In genomic region chr14:22026527-22026926, GRCh38 we compare ENCODE assay signal across 23 cellular contexts.
DNase-seq lines count a peak whose midpoint lies in the region; ATAC-seq and TF ChIP-seq lines count a peak whose summit lies in the region.
"Had no signal": no experiment of that assay in that cellular context is flagged by ENCODE, and none has a peak within 500 bp of the region (broad histone marks: within the 10 kb centered on the region; RNA-seq: fewer than 3 reads in every experiment).

No MANE protein-coding gene starts in this region.

- H3K4me3 Mint-ChIP-seq in T-helper 2 cell treated with Interferon-gamma antibody and Interleukin-4, amounts not matched to agents 5 μg/mL and 100 μg/mL, for 36 hours, result peak overlapping the region; percentile 17
- H3K4me3 Mint-ChIP-seq: stimulated activated effector memory CD8-positive, alpha-beta T cell treated with anti-CD3 and anti-CD28 coated beads, Interleukin-12 subunit alpha, Interleukin-12 subunit beta, amount 100 ng/mL, for 72 hours had no signal

- TF ChIP-seq CTCF in HEK293 (tag by site-specific recombination; IDR thresholded peaks at IDR 0.05) (no peak), body of pancreas (IDR thresholded peaks at IDR 0.05) (no peak)

- no peaks in the 10 kb centered on the region for H3K36me3 Mint-ChIP-seq in T-helper 2 cell treated with Interferon-gamma antibody and Interleukin-4, amounts not matched to agents 5 μg/mL and 100 μg/mL, for 36 hours (ENCODE audit: low read depth)
- H3K36me3 Mint-ChIP-seq: naive thymus-derived CD4-positive, alpha-beta T cell; stimulated activated effector memory CD8-positive, alpha-beta T cell treated with anti-CD3 and anti-CD28 coated beads, Interleukin-12 subunit alpha, Interleukin-12 subunit beta, amount 100 ng/mL, for 72 hours had no signal

- DNase-seq in COLO829 (ENCODE audit: low spot score), result peak; percentile 42
- no peak for DNase-seq in T-helper 2 cell treated with Interferon-gamma antibody and Interleukin-4, amounts not matched to agents 5 μg/mL and 100 μg/mL, for 36 hours (ENCODE audit: low spot score)
- DNase-seq in body of pancreas, result no peak
- no peak for DNase-seq in COLO668 (lab: John Stamatoyannopoulos, UW; ENCODE audit: unreplicated experiment)
- DNase-seq in NCI-H774 (lab: John Stamatoyannopoulos, UW), result no peak
- DNase-seq: activated CD4-positive, CD25-positive, alpha-beta regulatory T cell treated with anti-CD3 and anti-CD28 coated beads, Interleukin-2, amount 50 U/mL, for 72 hours; activated effector memory CD4-positive, alpha-beta T cell treated with Interleukin-2 at 50 U/mL for 16 hours; C1 segment of cervical spinal cord; effector CD8-positive, alpha-beta T cell; esophagus squamous epithelium; gastrocnemius medialis; hypothalamus; left ventricle myocardium inferior; naive thymus-derived CD4-positive, alpha-beta T cell; NCI-H1436 treated with DMSO at 0.1 percent for 48 hours; occipital lobe; SIG-M5; stimulated activated CD4-positive, alpha-beta T cell treated with anti-CD3 and anti-CD28 coated beads, Interleukin-2, amount 100 ng/mL, for 24 hours; substantia nigra had no signal

- POLR2A ChIA-PET in HEK293 (lab: Yijun Ruan, JAX), result no interaction called here

- H3K4me1 ChIP-seq in HEK293 (ENCODE audit: control insufficient read depth, insufficient read depth, low read length), result no peaks in the 10 kb centered on the region
- H3K4me1 ChIP-seq in body of pancreas, result no peaks in the 10 kb centered on the region
- H3K4me1 ChIP-seq: esophagus squamous epithelium, gastrocnemius medialis, left ventricle myocardium inferior had no signal

- 30 to 36% methylated on average over 2 of the region's 2 CpGs for WGBS in body of pancreas, 2 donors

- intact Hi-C loops in body of pancreas (cut with DNase I), result no loop called here

- ATAC-seq in esophagus mucosa, result peak; percentile 26
- ATAC-seq in body of pancreas, result no peak
- ATAC-seq: gastrocnemius medialis; naive thymus-derived CD4-positive, alpha-beta T cell; stimulated activated effector memory CD8-positive, alpha-beta T cell treated with anti-CD3 and anti-CD28 coated beads, Interleukin-12 subunit alpha, Interleukin-12 subunit beta, amount 100 ng/mL, for 72 hours had no signal

- H3K9me3 Mint-ChIP-seq in T-helper 2 cell treated with Interferon-gamma antibody and Interleukin-4, amounts not matched to agents 5 μg/mL and 100 μg/mL, for 36 hours, result no peaks in the 10 kb centered on the region
- H3K9me3 Mint-ChIP-seq: stimulated activated effector memory CD8-positive, alpha-beta T cell treated with anti-CD3 and anti-CD28 coated beads, Interleukin-12 subunit alpha, Interleukin-12 subunit beta, amount 100 ng/mL, for 72 hours had no signal

- no peaks in the 10 kb centered on the region for H3K27me3 ChIP-seq in body of pancreas
- H3K27me3 ChIP-seq: esophagus squamous epithelium, gastrocnemius medialis had no signal

- H3K27ac ChIP-seq in HEK293 (ENCODE audit: extremely low read depth, low read depth, low read length) (no peak overlapping the region), body of pancreas (no peak overlapping the region)
- H3K27ac ChIP-seq: esophagus squamous epithelium, gastrocnemius medialis, left ventricle myocardium inferior, skin epidermis had no signal

- H3K36me3 ChIP-seq in HEK293 (ENCODE audit: control insufficient read depth in 2 of 2, insufficient read depth in 1 of 2, low read length in 2 of 2) (no peaks in the 10 kb centered on the region), body of pancreas (replicated peaks in 1 of 2; ENCODE audit: insufficient read depth in 1 of 2, low read depth in 2 of 2) (no peaks in the 10 kb centered on the region)
- H3K36me3 ChIP-seq: esophagus squamous epithelium, gastrocnemius medialis, left ventricle myocardium inferior had no signal

- peaks cover 8% of the 10 kb centered on the region for H3K4me1 Mint-ChIP-seq in T-helper 2 cell treated with Interferon-gamma antibody and Interleukin-4, amounts not matched to agents 5 μg/mL and 100 μg/mL, for 36 hours (ENCODE audit: low read depth)
- H3K4me1 Mint-ChIP-seq: stimulated activated effector memory CD8-positive, alpha-beta T cell treated with anti-CD3 and anti-CD28 coated beads, Interleukin-12 subunit alpha, Interleukin-12 subunit beta, amount 100 ng/mL, for 72 hours had no signal

- H3K9me3 ChIP-seq in HEK293 (ENCODE audit: control insufficient read depth, insufficient read depth, low read depth, low read length), result no peaks in the 10 kb centered on the region
- H3K9me3 ChIP-seq in body of pancreas, result no peaks in the 10 kb centered on the region
- H3K9me3 ChIP-seq: esophagus squamous epithelium, gastrocnemius medialis, left ventricle myocardium inferior had no signal

- no peak for TF ChIP-seq POLR2A in body of pancreas (IDR thresholded peaks at IDR 0.05)

- no peak overlapping the region for H3K4me3 ChIP-seq in HEK293 (ENCODE audit: low read depth, low read length)
- H3K4me3 ChIP-seq in body of pancreas, result no peak overlapping the region
- H3K4me3 ChIP-seq: esophagus squamous epithelium, gastrocnemius medialis, left ventricle myocardium inferior, skin epidermis had no signal

- CTCF ChIA-PET in HEK293 (lab: Yijun Ruan, JAX), result interaction anchor here (0.7 to 2.6 kb wide), 7 partner anchors 9 to 48 kb away, joined by 3 to 11 read pairs (median 4); no protein-coding TSS in a partner anchor

- H3K27ac Mint-ChIP-seq in T-helper 2 cell treated with Interferon-gamma antibody and Interleukin-4, amounts not matched to agents 5 μg/mL and 100 μg/mL, for 36 hours, result peak overlapping the region; percentile 34
- H3K27ac Mint-ChIP-seq: stimulated activated effector memory CD8-positive, alpha-beta T cell treated with anti-CD3 and anti-CD28 coated beads, Interleukin-12 subunit alpha, Interleukin-12 subunit beta, amount 100 ng/mL, for 72 hours had no signal

- peaks cover 13% of the 10 kb centered on the region for H3K27me3 Mint-ChIP-seq in T-helper 2 cell treated with Interferon-gamma antibody and Interleukin-4, amounts not matched to agents 5 μg/mL and 100 μg/mL, for 36 hours (ENCODE audit: low read depth)

TF ChIP-seq in HEK293, 187 proteins besides CTCF, POLR2A, EP300 and RAD21:
- TF ChIP-seq ZNF133 (tag by site-specific recombination; IDR thresholded peaks at IDR 0.05) (no peak), ZNF335 (tag by site-specific recombination; conservative IDR thresholded peaks at IDR 0.05) (peak; percentile 70), ZIC2 (tag by site-specific recombination; IDR thresholded peaks at IDR 0.05) (0 out of 2 replicates have a peak, but pooled peaks have one; percentile 23)
